Comparison of ENCODE assay signal across 9 cellular contexts in the genomic region with DNA sequence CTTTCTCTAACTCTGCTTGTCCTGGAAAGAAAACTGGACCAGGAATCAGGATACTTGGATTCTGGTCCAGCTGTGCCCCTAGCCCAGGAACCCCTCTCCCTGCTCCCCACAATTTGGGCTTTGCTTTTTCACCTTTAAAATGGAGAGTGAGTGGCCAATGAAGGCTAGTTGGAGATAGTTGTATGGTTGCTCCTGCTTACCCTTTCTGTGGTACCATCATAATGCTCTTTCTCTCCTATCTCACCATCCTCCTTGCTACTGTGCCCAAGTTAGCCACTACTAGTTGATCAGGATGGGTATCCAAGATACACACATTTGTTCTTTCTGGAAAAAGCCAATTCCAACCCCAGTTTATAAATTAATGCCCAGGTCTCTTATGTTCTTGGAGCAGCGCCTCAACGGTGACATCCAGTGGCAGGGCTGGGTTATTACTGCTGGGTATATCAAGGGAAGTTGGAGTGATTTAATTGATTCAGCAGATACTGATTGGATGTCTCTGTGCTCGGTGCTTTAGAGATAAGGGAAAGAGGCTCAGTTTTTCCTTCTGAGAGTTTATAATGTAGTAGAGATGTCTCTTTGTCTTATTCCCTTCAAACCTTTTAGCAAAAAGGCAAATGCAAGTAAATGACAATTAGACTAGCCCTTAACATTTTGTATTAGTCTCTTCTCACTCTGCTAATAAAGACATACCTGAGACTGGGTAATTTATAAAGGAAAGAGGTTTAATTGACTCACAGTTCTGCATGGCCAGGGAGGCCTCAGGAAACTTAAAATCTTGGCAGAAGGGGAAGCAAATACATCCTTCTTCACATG. TPM values are rescaled to one million over a fixed set of nuclear protein-coding genes. Genes with fewer than 3 reads are reported as not detected.
DNase-seq lines count a peak whose midpoint lies in the region; ATAC-seq, FAIRE-seq and TF ChIP-seq lines count a peak whose summit lies in the region.
"Had no signal": no experiment of that assay in that cellular context is flagged by ENCODE, and none has a peak within 500 bp of the region (broad histone marks: within the 10 kb centered on the region; RNA-seq: fewer than 3 reads in every experiment).

No MANE protein-coding gene starts in this region.

- no peak overlapping the region for H2BK120ac ChIP-seq in H1 (replicated peaks; ENCODE audit: low read depth, low read length)

- no peak overlapping the region for H2BK15ac ChIP-seq in H1 (ENCODE audit: low read length)

- peaks cover 0 to 11% of the 10 kb centered on the region in 2 experiments; a peak in 2 of 4 replicates for H3K79me2 ChIP-seq in H1 (ENCODE audit: control insufficient read depth in 1 of 2, insufficient read depth in 2 of 2, low read length in 2 of 2)

- no peaks in the 10 kb centered on the region for H3K23me2 ChIP-seq in H1 (ENCODE audit: low read depth, low read length)

- TF ChIP-seq CTCF in H1 (IDR thresholded peaks at IDR 0.05; ENCODE audit: control extremely low read depth in 1 of 3, insufficient read depth in 1 of 3, low read depth in 1 of 3, low read length in 3 of 3): peak; percentile 71 to 79 (median 72)

- H2AFZ ChIP-seq in H1 (ENCODE audit: low read length): no peak overlapping the region

- peaks cover 41% of the 10 kb centered on the region for H3K4me1 Mint-ChIP-seq in activated CD8-positive, alpha-beta T cell treated with anti-CD3 and anti-CD28 coated beads, Interleukin-2, amount 10 ng/mL, durations not matched to agents 7 days and 5 days (ENCODE audit: low read depth)

- H3K4me3 Mint-ChIP-seq in activated CD8-positive, alpha-beta T cell treated with anti-CD3 and anti-CD28 coated beads, Interleukin-2, amount 10 ng/mL, durations not matched to agents 7 days and 5 days: no peak overlapping the region

- H3K18ac ChIP-seq in H1 (ENCODE audit: extremely low read depth, low read length): no peak overlapping the region

- no peaks in the 10 kb centered on the region for H3K27me3 Mint-ChIP-seq in activated CD8-positive, alpha-beta T cell treated with anti-CD3 and anti-CD28 coated beads, Interleukin-2, amount 10 ng/mL, durations not matched to agents 7 days and 5 days (ENCODE audit: low read depth)

- H3K79me1 ChIP-seq in H1 (ENCODE audit: low read depth, low read length): peaks cover 5% of the 10 kb centered on the region

- no peak for TF ChIP-seq EP300 in H1 (IDR thresholded peaks at IDR 0.05; ENCODE audit: borderline replicate concordance in 1 of 2, low read depth in 2 of 2, low read length in 2 of 2)

- no peaks in the 10 kb centered on the region for H3K9me3 ChIP-seq in H1 (ENCODE audit: insufficient read depth in 2 of 2, low read depth in 1 of 2, low read length in 1 of 2)

- no peak for TF ChIP-seq POLR2A in H1 (IDR thresholded peaks at IDR 0.05; ENCODE audit: control extremely low read depth in 1 of 2, low read depth in 2 of 2, low read length in 2 of 2)

- H3K4ac ChIP-seq in H1 (replicated peaks; ENCODE audit: insufficient read length, low read depth, low read length): no peak overlapping the region

- H3K36me3 Mint-ChIP-seq in activated CD8-positive, alpha-beta T cell treated with anti-CD3 and anti-CD28 coated beads, Interleukin-2, amount 10 ng/mL, durations not matched to agents 7 days and 5 days (ENCODE audit: low read depth): peaks cover 77% of the 10 kb centered on the region

- no peaks in the 10 kb centered on the region for H3K4me1 ChIP-seq in H1 (replicated peaks in 1 of 4; ENCODE audit: control insufficient read depth in 3 of 4, insufficient read depth in 4 of 4, low read length in 3 of 4)

- no peaks in the 10 kb centered on the region for H3K27me3 ChIP-seq in H1 (replicated peaks in 1 of 4; ENCODE audit: control insufficient read depth in 3 of 4, extremely low read depth in 1 of 4, insufficient read depth in 3 of 4, low read length in 3 of 4)

- DNase-seq in GF-D8 (lab: John Stamatoyannopoulos, UW): peak; percentile 22
- peak; percentile 25 for DNase-seq in NCI-H748 treated with DMSO at 0.1 percent for 48 hours (lab: John Stamatoyannopoulos, UW)
- DNase-seq in activated CD8-positive, alpha-beta T cell treated with anti-CD3 and anti-CD28 coated beads, Interleukin-2, amount 10 ng/mL, durations not matched to agents 7 days and 5 days: peak; percentile 72
- DNase-seq in H1 (ENCODE audit: low read depth in 1 of 2, low spot score in 2 of 2): peak; percentile 17 to 72
- DNase-seq in middle frontal gyrus (ENCODE audit: extremely low spot score, low spot score): peak; percentile 12
- DNase-seq in stimulated activated CD8-positive, alpha-beta memory T cell treated with anti-CD3 and anti-CD28 coated beads, Interleukin-7, amount 100 ng/mL, for 24 hours (ENCODE audit: low read depth): peak; percentile 30

- no peak overlapping the region for H2AK5ac ChIP-seq in H1 (ENCODE audit: low read depth, low read length)

- H3K23ac ChIP-seq in H1 (ENCODE audit: insufficient read length): no peak overlapping the region

- WGBS in H1 (ENCODE audit: extremely low coverage in 1 of 2, insufficient coverage in 1 of 2, insufficient read length in 1 of 2, insufficient replicate concordance in 2 of 2, low coverage in 1 of 2, low lambda C conversion rate in 2 of 2, missing lambda C conversion rate in 1 of 2), 2 experiments: 85% methylated on average over 3 of the region's 3 CpGs; no CpG with 5 or more reads in 1 of the 2 experiments

- no peaks in the 10 kb centered on the region for H3K9me3 Mint-ChIP-seq in activated CD8-positive, alpha-beta T cell treated with anti-CD3 and anti-CD28 coated beads, Interleukin-2, amount 10 ng/mL, durations not matched to agents 7 days and 5 days (ENCODE audit: insufficient read depth)

- H4K8ac ChIP-seq in H1 (ENCODE audit: extremely low read depth, insufficient read depth, low read length): no peak overlapping the region

- POLR2A ChIA-PET in activated CD8-positive, alpha-beta T cell treated with anti-CD3 and anti-CD28 coated beads, Interleukin-2, amount 10 ng/mL, durations not matched to agents 7 days and 5 days (lab: Charles Lee): no interaction called here
- POLR2A ChIA-PET in H1 (lab: Charles Lee; ENCODE audit: partially characterized antibody): no interaction called here

- no peak overlapping the region for H2BK12ac ChIP-seq in H1 (ENCODE audit: low read depth, low read length)

- H4K91ac ChIP-seq in H1 (replicated peaks; ENCODE audit: insufficient read length, low read length): no peak overlapping the region

- peak; percentile 76 for ATAC-seq in HG02759 (IDR thresholded peaks at IDR 0.05; ENCODE audit: unreplicated experiment)
- ATAC-seq in activated CD8-positive, alpha-beta T cell treated with anti-CD3 and anti-CD28 coated beads, Interleukin-2, amount 10 ng/mL, durations not matched to agents 7 days and 5 days: peak; percentile 47
- ATAC-seq in HG03135 (IDR thresholded peaks at IDR 0.05; ENCODE audit: unreplicated experiment): no peak

- H3K27ac ChIP-seq in H1 (ENCODE audit: low read depth, low read length): no peak overlapping the region

- no peak overlapping the region for H4K5ac ChIP-seq in H1 (ENCODE audit: insufficient read length, low read depth, low read length)

- CTCF ChIA-PET in activated CD8-positive, alpha-beta T cell treated with anti-CD3 and anti-CD28 coated beads, Interleukin-2, amount 10 ng/mL, durations not matched to agents 7 days and 5 days (lab: Charles Lee): interaction anchor here (1.0 to 1.1 kb wide), 3 partner anchors 18 to 161 kb away, joined by 4 to 7 read pairs (median 5); no protein-coding TSS in a partner anchor
- CTCF ChIA-PET in H1 (lab: Charles Lee; ENCODE audit: partially characterized antibody): interaction anchor here (0.5 to 2.8 kb wide), 10 partner anchors 10 to 164 kb away, joined by 3 to 11 read pairs (median 4); no protein-coding TSS in a partner anchor

- H3K27ac Mint-ChIP-seq in activated CD8-positive, alpha-beta T cell treated with anti-CD3 and anti-CD28 coated beads, Interleukin-2, amount 10 ng/mL, durations not matched to agents 7 days and 5 days: peak overlapping the region; percentile 43

- no peak overlapping the region for H3K9ac ChIP-seq in H1 (replicated peaks in 1 of 4; ENCODE audit: extremely low read depth in 1 of 4, low read depth in 3 of 4, low read length in 3 of 4)

- H3K56ac ChIP-seq in H1 (replicated peaks; ENCODE audit: insufficient read length, low read depth, low read length): no peak overlapping the region

- peak; percentile 71 to 76 for TF ChIP-seq RAD21 in H1 (IDR thresholded peaks at IDR 0.05 in 1 of 2, conservative IDR thresholded peaks at IDR 0.05 in 1 of 2; ENCODE audit: low read depth in 2 of 2, low read length in 2 of 2)

- peaks cover 7 to 20% of the 10 kb centered on the region in 2 experiments for H4K20me1 ChIP-seq in H1 (replicated peaks in 1 of 2; ENCODE audit: control insufficient read depth in 1 of 2, insufficient read depth in 2 of 2, low read length in 2 of 2)

- peaks cover 41 to 88% (median 74%) of the 10 kb centered on the region in 4 experiments for H3K36me3 ChIP-seq in H1 (ENCODE audit: control insufficient read depth in 2 of 4, insufficient read depth in 4 of 4, low read length in 3 of 4)

- no peak overlapping the region for H3K4me2 ChIP-seq in H1 (ENCODE audit: insufficient read depth in 1 of 2, low read depth in 2 of 2, low read length in 2 of 2)

- no peak overlapping the region for H2BK5ac ChIP-seq in H1 (ENCODE audit: low read depth, low read length)

- no peak overlapping the region for H3K14ac ChIP-seq in H1 (ENCODE audit: insufficient read length)

- peak; percentile 81 for FAIRE-seq in H1 (lab: Jason Lieb, UNC)
- FAIRE-seq: frontal cortex had no signal

- H2BK20ac ChIP-seq in H1 (ENCODE audit: low read length): no peak overlapping the region

- H3K4me3 ChIP-seq in H1 (ENCODE audit: extremely low read depth in 1 of 4, insufficient read depth in 2 of 4, low read depth in 3 of 4, low read length in 4 of 4): no peak overlapping the region

RNA-seq across cellular contexts. Expression of a gene that starts 38.5 kb away (rescaled TPM):
- not detected for total RNA-seq in activated CD8-positive, alpha-beta T cell treated with anti-CD3 and anti-CD28 coated beads, Interleukin-2, amount 10 ng/mL, durations not matched to agents 7 days and 5 days
- total RNA-seq in H1 (2021; fragmentation: NEBNext Ultra II Directional; extraction: Animal tissue kit (Norgen Biotek cat#: 25700)): 3.7 and 4.8 TPM in 2 replicates
- 5.9 and 8.1 TPM in 2 replicates for polyA plus RNA-seq in H1 (2011; rRNA removed)
- 6.0 TPM for polyA plus RNA-seq in H1 (2011; cell fraction: cytosol; rRNA removed)
- 10.1 TPM for polyA plus RNA-seq in H1 (2011; cell fraction: nucleus; rRNA removed)
- 4.3 to 6.8 TPM (median 5.7 TPM) in 4 replicates for polyA plus RNA-seq in H1 (2012, experiment 1 of 2)
- 2.8 TPM for polyA plus RNA-seq in H1 (2012, experiment 2 of 2)
- polyA plus RNA-seq in H1 (2013, experiment 1 of 2): 5.7 TPM
- 5.5 TPM for polyA plus RNA-seq in H1 (2013, experiment 2 of 2)
- 13.6 and 13.8 TPM in 2 replicates for polyA minus RNA-seq in H1 (2011; rRNA and poly(A)+ RNA removed)
- 4.0 TPM for polyA minus RNA-seq in H1 (2011; cell fraction: cytosol; rRNA and poly(A)+ RNA removed)
- polyA minus RNA-seq in H1 (2011; cell fraction: nucleus; rRNA and poly(A)+ RNA removed): 12.7 TPM

RNA-seq across cellular contexts. Expression of a gene that starts 46.6 kb away (rescaled TPM):
- total RNA-seq in activated CD8-positive, alpha-beta T cell treated with anti-CD3 and anti-CD28 coated beads, Interleukin-2, amount 10 ng/mL, durations not matched to agents 7 days and 5 days: 10 to 100 TPM; 67.4 to 68.4 TPM
- 53.6 and 62.9 TPM in 2 replicates for total RNA-seq in H1 (2021; fragmentation: NEBNext Ultra II Directional; extraction: Animal tissue kit (Norgen Biotek cat#: 25700))
- polyA plus RNA-seq in H1 (2011; rRNA removed): 36.4 and 37.6 TPM in 2 replicates
- 47.5 TPM for polyA plus RNA-seq in H1 (2011; cell fraction: cytosol; rRNA removed)
- 28.9 TPM for polyA plus RNA-seq in H1 (2011; cell fraction: nucleus; rRNA removed)
- 45.7 to 64.1 TPM (median 53.5 TPM) in 4 replicates for polyA plus RNA-seq in H1 (2012, experiment 1 of 2)
- 4.9 TPM for polyA plus RNA-seq in H1 (2012, experiment 2 of 2)
- 32.2 TPM for polyA plus RNA-seq in H1 (2013, experiment 1 of 2)
- polyA plus RNA-seq in H1 (2013, experiment 2 of 2): 35.9 TPM
- polyA minus RNA-seq in H1 (2011; rRNA and poly(A)+ RNA removed): 50.2 and 54.6 TPM in 2 replicates
- polyA minus RNA-seq in H1 (2011; cell fraction: cytosol; rRNA and poly(A)+ RNA removed): 33.5 TPM
- 20.8 TPM for polyA minus RNA-seq in H1 (2011; cell fraction: nucleus; rRNA and poly(A)+ RNA removed)

RNA-seq across cellular contexts. Expression of a gene that starts 56.7 kb away (rescaled TPM):
- 100 to 1,000 TPM; 201 to 208 TPM for total RNA-seq in activated CD8-positive, alpha-beta T cell treated with anti-CD3 and anti-CD28 coated beads, Interleukin-2, amount 10 ng/mL, durations not matched to agents 7 days and 5 days
- 409 and 422 TPM in 2 replicates for total RNA-seq in H1 (2021; fragmentation: NEBNext Ultra II Directional; extraction: Animal tissue kit (Norgen Biotek cat#: 25700))
- 106 and 156 TPM in 2 replicates for polyA plus RNA-seq in H1 (2011; rRNA removed)
- 126 TPM for polyA plus RNA-seq in H1 (2011; cell fraction: cytosol; rRNA removed)
- 349 TPM for polyA plus RNA-seq in H1 (2011; cell fraction: nucleus; rRNA removed)
- polyA plus RNA-seq in H1 (2012, experiment 1 of 2): 181 to 219 TPM (median 186 TPM) in 4 replicates
- polyA plus RNA-seq in H1 (2012, experiment 2 of 2): 78.9 TPM
- polyA plus RNA-seq in H1 (2013, experiment 1 of 2): 201 TPM
- polyA plus RNA-seq in H1 (2013, experiment 2 of 2): 196 TPM
- 223 and 225 TPM in 2 replicates for polyA minus RNA-seq in H1 (2011; rRNA and poly(A)+ RNA removed)
- 149 TPM for polyA minus RNA-seq in H1 (2011; cell fraction: cytosol; rRNA and poly(A)+ RNA removed)
- polyA minus RNA-seq in H1 (2011; cell fraction: nucleus; rRNA and poly(A)+ RNA removed): 253 TPM

Comparison
In these comparisons a context has a peak if more than half of its experiments do, and no peak if none do; other contexts are left out.
1. DNase-seq: peak in every context shown above with its lines; median percentile 72 in activated CD8-positive, alpha-beta T cell treated with anti-CD3 and anti-CD28 coated beads, Interleukin-2, amount 10 ng/mL, durations not matched to agents 7 days and 5 days; 44 in H1; 30 in stimulated activated CD8-positive, alpha-beta memory T cell treated with anti-CD3 and anti-CD28 coated beads, Interleukin-7, amount 100 ng/mL, for 24 hours; 25 in NCI-H748 treated with DMSO at 0.1 percent for 48 hours; 22 in GF-D8; 12 in middle frontal gyrus.